In genomic region chr9:503881-504852, GRCh38 we compare ENCODE assay signal across 1 cellular context.
TF ChIP-seq lines count a peak whose summit lies in the region.

KANK1 (plus strand) TSS chr9:504695.

TF ChIP-seq in WTC11, 78 proteins besides CTCF, POLR2A, EP300 and RAD21 (continued from another document and continues in another):
- TF ChIP-seq JAZF1 (CRISPR knock-in tag; IDR thresholded peaks at IDR 0.05) (no peak), ATF3 (CRISPR knock-in tag; conservative IDR thresholded peaks at IDR 0.05) (no peak), GRHL2 (CRISPR knock-in tag; IDR thresholded peaks at IDR 0.05; ENCODE audit: insufficient replicate concordance, severe bottlenecking) (no peak), TEAD4 (CRISPR knock-in tag; IDR thresholded peaks at IDR 0.05) (no peak), USF2 (CRISPR knock-in tag; IDR thresholded peaks at IDR 0.05) (no peak; the same call in 1 of the 2 replicates), NR2C2 (CRISPR knock-in tag; IDR thresholded peaks at IDR 0.05) (no peak), MAX (CRISPR knock-in tag; IDR thresholded peaks at IDR 0.05) (peak; percentile 80; the same call in 1 of the 2 replicates), ZMAT4 (CRISPR knock-in tag; IDR thresholded peaks at IDR 0.05) (no peak), CBFB (CRISPR knock-in tag; IDR thresholded peaks at IDR 0.05; ENCODE audit: low read depth) (no peak; the same call in 1 of the 2 replicates), IRF2 (CRISPR knock-in tag; IDR thresholded peaks at IDR 0.05; ENCODE audit: borderline replicate concordance, low read depth) (no peak), ZNF281 (CRISPR knock-in tag; IDR thresholded peaks at IDR 0.05) (peak; percentile 45; the same call in 1 of the 2 replicates), OVOL2 (CRISPR knock-in tag; IDR thresholded peaks at IDR 0.05; ENCODE audit: borderline replicate concordance) (no peak), AR (CRISPR knock-in tag; IDR thresholded peaks at IDR 0.05) (no peak), MLX (CRISPR knock-in tag; IDR thresholded peaks at IDR 0.05) (0 out of 2 replicates have a peak, but pooled peaks have one; percentile 19), SOX15 (CRISPR knock-in tag; IDR thresholded peaks at IDR 0.05) (no peak), SP1 (CRISPR knock-in tag; conservative IDR thresholded peaks at IDR 0.05) (peak; percentile 48; the same call in 1 of the 2 replicates), USF1 (CRISPR knock-in tag; IDR thresholded peaks at IDR 0.05) (no peak), PRRX2 (CRISPR knock-in tag; IDR thresholded peaks at IDR 0.05) (no peak), HMGXB4 (CRISPR knock-in tag; IDR thresholded peaks at IDR 0.05) (0 out of 2 replicates have a peak, but pooled peaks have one; percentile 45), KAT7 (CRISPR knock-in tag; IDR thresholded peaks at IDR 0.05; ENCODE audit: borderline replicate concordance) (0 out of 2 replicates have a peak, but pooled peaks have one; percentile 20), ZNF263 (CRISPR knock-in tag; IDR thresholded peaks at IDR 0.05; ENCODE audit: low read depth) (peak; percentile 97), ZNF232 (CRISPR knock-in tag; IDR thresholded peaks at IDR 0.05) (peak; percentile 77; the same call in 1 of the 2 replicates), GTF2I (CRISPR knock-in tag; conservative IDR thresholded peaks at IDR 0.05) (no peak), JUN (CRISPR knock-in tag; IDR thresholded peaks at IDR 0.05) (no peak; the same call in 1 of the 2 replicates), ATF6 (CRISPR knock-in tag; IDR thresholded peaks at IDR 0.05) (peak; percentile 68; the same call in 1 of the 2 replicates), IRF1 (CRISPR knock-in tag; IDR thresholded peaks at IDR 0.05) (peak; percentile 70; the same call in 1 of the 2 replicates), ELF4 (CRISPR knock-in tag; IDR thresholded peaks at IDR 0.05; ENCODE audit: low read depth) (peak; percentile 84; the same call in 1 of the 2 replicates), E2F5 (CRISPR knock-in tag; IDR thresholded peaks at IDR 0.05) (peak; percentile 84), EMX1 (CRISPR knock-in tag; IDR thresholded peaks at IDR 0.05) (no peak), RORB (CRISPR knock-in tag; IDR thresholded peaks at IDR 0.05) (no peak), TCF7 (CRISPR knock-in tag; IDR thresholded peaks at IDR 0.05; ENCODE audit: low read depth) (no peak), ZBTB43 (CRISPR knock-in tag; IDR thresholded peaks at IDR 0.05) (no peak), ZNF121 (CRISPR knock-in tag; IDR thresholded peaks at IDR 0.05) (no peak), NFYB (CRISPR knock-in tag; conservative IDR thresholded peaks at IDR 0.05; ENCODE audit: low read depth) (no peak), HMGA2 (CRISPR knock-in tag; IDR thresholded peaks at IDR 0.05) (no peak), FOXJ3 (CRISPR knock-in tag; IDR thresholded peaks at IDR 0.05; ENCODE audit: borderline replicate concordance) (0 out of 2 replicates have a peak, but pooled peaks have one; percentile 41), NFATC4 (CRISPR knock-in tag; IDR thresholded peaks at IDR 0.05) (no peak), FOXK1 (CRISPR knock-in tag; IDR thresholded peaks at IDR 0.05) (no peak), TEAD1 (CRISPR knock-in tag; IDR thresholded peaks at IDR 0.05) (peak; percentile 86), ZNF219 (CRISPR knock-in tag; IDR thresholded peaks at IDR 0.05; ENCODE audit: borderline replicate concordance) (no peak), E2F1 (CRISPR knock-in tag; IDR thresholded peaks at IDR 0.05) (peak; percentile 85), ZNF671 (CRISPR knock-in tag; IDR thresholded peaks at IDR 0.05) (no peak), CREM (CRISPR knock-in tag; IDR thresholded peaks at IDR 0.05) (0 out of 2 replicates have a peak, but pooled peaks have one; percentile 54), NR3C1 (CRISPR knock-in tag; conservative IDR thresholded peaks at IDR 0.05; ENCODE audit: low read depth) (no peak), SMAD3 (CRISPR knock-in tag; IDR thresholded peaks at IDR 0.05; ENCODE audit: borderline replicate concordance) (no peak), ZNF423 (CRISPR knock-in tag; IDR thresholded peaks at IDR 0.05) (no peak), MXD4 (CRISPR knock-in tag; IDR thresholded peaks at IDR 0.05; ENCODE audit: borderline replicate concordance) (no peak)
